12 cellular contexts compared by ENCODE assay signal in genomic region chr14:35254736-35255135, GRCh38. TPM values are rescaled to one million over a fixed set of nuclear protein-coding genes. Genes with fewer than 3 reads are reported as not detected.
DNase-seq lines count a peak whose midpoint lies in the region; ATAC-seq and TF ChIP-seq lines count a peak whose summit lies in the region.
"Had no signal": no experiment of that assay in that cellular context is flagged by ENCODE, and none has a peak within 500 bp of the region (broad histone marks: within the 10 kb centered on the region; RNA-seq: fewer than 3 reads in every experiment).

No MANE protein-coding gene starts in this region.

- H3K27me3 ChIP-seq in mammary epithelial cell (ENCODE audit: insufficient read depth, low read length): no peaks in the 10 kb centered on the region
- H3K27me3 ChIP-seq in breast epithelium: no peaks in the 10 kb centered on the region
- no peaks in the 10 kb centered on the region for H3K27me3 ChIP-seq in upper lobe of right lung
- H3K27me3 ChIP-seq in body of pancreas: no peaks in the 10 kb centered on the region
- H3K27me3 ChIP-seq: vagina had no signal

- H3K4me3 ChIP-seq in mammary epithelial cell (replicated peaks in 1 of 3; ENCODE audit: insufficient read depth in 1 of 3, low read depth in 2 of 3, low read length in 3 of 3) (no peak overlapping the region), breast epithelium (no peak overlapping the region), upper lobe of right lung (no peak overlapping the region), body of pancreas (no peak overlapping the region)
- H3K4me3 ChIP-seq: vagina had no signal

- no peak overlapping the region for H3K27ac ChIP-seq in mammary epithelial cell (ENCODE audit: insufficient read depth, low read depth, low read length)
- no peak overlapping the region for H3K27ac ChIP-seq in breast epithelium
- H3K27ac ChIP-seq in upper lobe of right lung: no peak overlapping the region
- no peak overlapping the region for H3K27ac ChIP-seq in body of pancreas
- H3K27ac ChIP-seq: vagina had no signal

- WGBS in mammary epithelial cell (ENCODE audit: low coverage, missing lambda C conversion rate): 95% methylated on average over 2 of the region's 2 CpGs
- WGBS in body of pancreas, 2 donors: 61 to 72% methylated on average over 2 of the region's 2 CpGs

- CTCF ChIA-PET in mammary epithelial cell (lab: Charles Lee; ENCODE audit: low non-redundant PET): no interaction called here

- no peak overlapping the region for H2AFZ ChIP-seq in mammary epithelial cell (ENCODE audit: low read depth, low read length)

- TF ChIP-seq POLR2A in breast epithelium (IDR thresholded peaks at IDR 0.05) (no peak), body of pancreas (IDR thresholded peaks at IDR 0.05) (no peak)

- H3K4me1 ChIP-seq in mammary epithelial cell (ENCODE audit: insufficient read depth, low read length) (no peaks in the 10 kb centered on the region), breast epithelium (no peaks in the 10 kb centered on the region), upper lobe of right lung (peaks cover 4% of the 10 kb centered on the region), body of pancreas (no peaks in the 10 kb centered on the region)
- H3K4me1 ChIP-seq: vagina had no signal

- intact Hi-C loops in mammary epithelial cell (cut with micrococcal nuclease) (no loop called here), breast epithelium (cut with DNase I; ENCODE audit: low total_unique reads) (no loop called here), upper lobe of right lung (cut with DNase I) (no loop called here), body of pancreas (cut with DNase I) (no loop called here)

- DNase-seq in mammary epithelial cell (peak; percentile 11), breast epithelium (ENCODE audit: low spot score in 2 of 2) (no peak), UCSD-AML1 (lab: John Stamatoyannopoulos, UW; ENCODE audit: unreplicated experiment) (peak; percentile 29), upper lobe of right lung (no peak), NCI-H1048 (lab: John Stamatoyannopoulos, UW) (no peak), body of pancreas (no peak), hepatic stellate cell (ENCODE audit: low spot score) (no peak)
- DNase-seq: activated gamma-delta T cell; HCEC 1CT; NK-92 treated with Interleukin-12 subunit alpha and Interleukin-12 subunit beta, amount 100 ng/mL, for 24 hours had no signal

- H3K9me3 ChIP-seq in mammary epithelial cell (replicated peaks; ENCODE audit: insufficient read depth, low read length) (no peaks in the 10 kb centered on the region), breast epithelium (no peaks in the 10 kb centered on the region), upper lobe of right lung (no peaks in the 10 kb centered on the region), body of pancreas (no peaks in the 10 kb centered on the region)
- H3K9me3 ChIP-seq: vagina had no signal

- H3K79me2 ChIP-seq in mammary epithelial cell (ENCODE audit: insufficient read depth, low read length): no peaks in the 10 kb centered on the region

- no peak for TF ChIP-seq CTCF in mammary epithelial cell (conservative IDR thresholded peaks at IDR 0.05 in 1 of 2, IDR thresholded peaks at IDR 0.05 in 1 of 2; ENCODE audit: extremely low read depth in 1 of 2, insufficient read depth in 1 of 2, low read depth in 1 of 2, low read length in 2 of 2)
- no peak for TF ChIP-seq CTCF in breast epithelium (IDR thresholded peaks at IDR 0.05)
- no peak for TF ChIP-seq CTCF in upper lobe of right lung (IDR thresholded peaks at IDR 0.05)
- TF ChIP-seq CTCF in body of pancreas (IDR thresholded peaks at IDR 0.05): no peak

- H4K20me1 ChIP-seq in mammary epithelial cell (ENCODE audit: insufficient read depth, low read length): no peaks in the 10 kb centered on the region

- ATAC-seq in esophagus mucosa (peak; percentile 78), upper lobe of right lung (peak; percentile 27), body of pancreas (no peak)

- no peak overlapping the region for H3K9ac ChIP-seq in mammary epithelial cell (ENCODE audit: insufficient read depth, low read length)

- H3K4me2 ChIP-seq in mammary epithelial cell (ENCODE audit: insufficient read depth, low read depth, low read length): no peak overlapping the region

- BruUV-seq in mammary epithelial cell (replicated peaks; lab: Mats Ljungman, UMichigan): no TSS peak

- in situ Hi-C loops in mammary epithelial cell (cut with MboI; ENCODE audit: low sequenced_read_pairs in 2 of 2): no loop called here

- H3K36me3 ChIP-seq in mammary epithelial cell (ENCODE audit: insufficient read depth, low read length) (no peaks in the 10 kb centered on the region), breast epithelium (no peaks in the 10 kb centered on the region), upper lobe of right lung (no peaks in the 10 kb centered on the region), body of pancreas (replicated peaks in 1 of 2; ENCODE audit: insufficient read depth in 1 of 2, low read depth in 2 of 2) (no peaks in the 10 kb centered on the region)
- H3K36me3 ChIP-seq: vagina had no signal

- dilution Hi-C loops in mammary epithelial cell (cut with HindIII; ENCODE audit: low sequenced_read_pairs): no loop called here

RNA-seq across cellular contexts. Expression of gene PSMA6, which starts 37.4 kb away (rescaled TPM):
- total RNA-seq in mammary epithelial cell: 100 to 1,000 TPM; 128 to 181 TPM
- 193 TPM for polyA plus RNA-seq in mammary epithelial cell
- 165 TPM for polyA minus RNA-seq in mammary epithelial cell
- 100 to 1,000 TPM; 150 to 170 (median 156) TPM for total RNA-seq in breast epithelium
- 188 TPM for total RNA-seq in esophagus mucosa
- total RNA-seq in upper lobe of right lung: 157 TPM
- total RNA-seq in body of pancreas: 10 to 100 TPM; 39.6 to 43.1 TPM

Comparison
In these comparisons a context has a peak if more than half of its experiments do, and no peak if none do; other contexts are left out.
1. DNase-seq: peak in mammary epithelial cell (single experiment) and UCSD-AML1 (single experiment); none in breast epithelium (0 of 2), upper lobe of right lung (single experiment), NCI-H1048 (single experiment), body of pancreas (0 of 4) and hepatic stellate cell (single experiment).